Comparison of ENCODE assay signal across 7 cellular contexts in genomic region chr19:49148784-49149651, GRCh38. TPM values are rescaled to one million over a fixed set of nuclear protein-coding genes. Genes with fewer than 3 reads are reported as not detected.
DNase-seq lines count a peak whose midpoint lies in the region; ATAC-seq and TF ChIP-seq lines count a peak whose summit lies in the region.

No MANE protein-coding gene starts in this region.

- H3K36me3 ChIP-seq in WERI-Rb-1 (peaks cover 7% of the 10 kb centered on the region), iPS DF 6.9 (ENCODE audit: control insufficient read depth, insufficient read depth, low read length) (no peaks in the 10 kb centered on the region), gastrocnemius medialis (no peaks in the 10 kb centered on the region)

- H3K27ac ChIP-seq in WERI-Rb-1 = peak overlapping the region; percentile 90
- H3K27ac ChIP-seq in iPS DF 6.9 (ENCODE audit: low read length) = no peak overlapping the region
- H3K27ac ChIP-seq in gastrocnemius medialis = peak overlapping the region; percentile 99 to 100 (median 99)

- intact Hi-C loops in MCF 10A (cut with micrococcal nuclease) (loop anchor here (1.0 to 5.0 kb wide), 2 partner anchors 37 to 55 kb away; partner anchors contain the start of gene LIN7B), gastrocnemius medialis (cut with DNase I; ENCODE audit: low total_unique reads) (no loop called here)

- CTCF ChIA-PET in MCF 10A (lab: Yijun Ruan, JAX) = interaction anchor here (0.5 to 1.9 kb wide), 8 partner anchors 14 to 76 kb away, joined by 3 to 11 read pairs (median 4); no protein-coding TSS in a partner anchor

- H3K4me1 ChIP-seq in iPS DF 6.9 (ENCODE audit: control insufficient read depth, insufficient read depth, low read length) = peaks cover 3% of the 10 kb centered on the region
- H3K4me1 ChIP-seq in gastrocnemius medialis = peaks cover 29 to 60% of the 10 kb centered on the region in 2 donors

- ATAC-seq in gastrocnemius medialis (peak; percentile 68 to 70), GM19397 (IDR thresholded peaks at IDR 0.05; ENCODE audit: unreplicated experiment) (no peak)

- peaks cover 17% of the 10 kb centered on the region for H3K4me1 Mint-ChIP-seq in MCF 10A (ENCODE audit: insufficient read depth, unreplicated experiment)

- peak; percentile 67 for DNase-seq in GM19238 (ENCODE audit: insufficient read length, low spot score)
- peak; percentile 97 for DNase-seq in NCI-H2196 (lab: John Stamatoyannopoulos, UW; ENCODE audit: unreplicated experiment)
- DNase-seq in WERI-Rb-1 = peak; percentile 99
- peak; percentile 98 for DNase-seq in MCF 10A (ENCODE audit: unreplicated experiment)
- no peak for DNase-seq in iPS DF 6.9 (ENCODE audit: low read depth, low spot score)
- DNase-seq in gastrocnemius medialis = peak; percentile 96 to 98

- no peaks in the 10 kb centered on the region for H3K36me3 Mint-ChIP-seq in MCF 10A (ENCODE audit: insufficient read depth, unreplicated experiment)

- no peaks in the 10 kb centered on the region for H3K27me3 ChIP-seq in WERI-Rb-1 (ENCODE audit: insufficient read depth, low read depth, severe bottlenecking)
- no peaks in the 10 kb centered on the region for H3K27me3 ChIP-seq in iPS DF 6.9 (ENCODE audit: control insufficient read depth, insufficient read depth, low read length)
- H3K27me3 ChIP-seq in gastrocnemius medialis = no peaks in the 10 kb centered on the region

- H3K27me3 Mint-ChIP-seq in MCF 10A (ENCODE audit: insufficient read depth, unreplicated experiment) = no peaks in the 10 kb centered on the region

- H3K4me3 Mint-ChIP-seq in MCF 10A (ENCODE audit: unreplicated experiment) = peak overlapping the region; percentile 82

- peak overlapping the region; percentile 52 for H3K27ac Mint-ChIP-seq in MCF 10A (ENCODE audit: low read depth, unreplicated experiment)

- TF ChIP-seq CTCF in WERI-Rb-1 (IDR thresholded peaks at IDR 0.05; ENCODE audit: low read depth, low read length) (no peak), MCF 10A (IDR thresholded peaks at IDR 0.05; ENCODE audit: unreplicated experiment) (no peak), gastrocnemius medialis (IDR thresholded peaks at IDR 0.05 in 4 of 5, conservative IDR thresholded peaks at IDR 0.05 in 1 of 5) (no peak)

- H3K9me3 Mint-ChIP-seq in MCF 10A (ENCODE audit: unreplicated experiment) = peaks cover 8% of the 10 kb centered on the region

- WGBS in iPS DF 6.9 (ENCODE audit: insufficient coverage, insufficient read length) = no CpG with 5 or more reads among the region's 49 CpGs

- POLR2A ChIA-PET in MCF 10A (lab: Yijun Ruan, JAX) = interaction anchor here (0.6 to 4.3 kb wide), 11 partner anchors 9 to 562 kb away, joined by 3 to 19 read pairs (median 5); partner anchors contain the start of genes GYS1, LIN7B, PPFIA3 and RUVBL2

- no TSS peak for BruUV-seq in MCF 10A (replicated peaks; lab: Mats Ljungman, UMichigan)

- in situ Hi-C loops in gastrocnemius medialis (cut with MboI; ENCODE audit: low sequenced_read_pairs in 4 of 4) = loop anchor here in 2 of 4 donors (5.0 kb wide), 1 partner anchor 52 kb away; no protein-coding TSS in a partner anchor

- TF ChIP-seq POLR2A in gastrocnemius medialis (IDR thresholded peaks at IDR 0.05) = peak; percentile 64 to 79

- peak overlapping the region; percentile 90 for H3K4me3 ChIP-seq in WERI-Rb-1 (ENCODE audit: low read depth, low read length)
- peak overlapping the region; percentile 67; the same call in 1 of the 2 replicates for H3K4me3 ChIP-seq in iPS DF 6.9 (ENCODE audit: low read length)
- peak overlapping the region; percentile 64 to 87 (median 83) for H3K4me3 ChIP-seq in gastrocnemius medialis

- H3K9me3 ChIP-seq in WERI-Rb-1 (ENCODE audit: severe bottlenecking) (no peaks in the 10 kb centered on the region), iPS DF 6.9 (ENCODE audit: control insufficient read depth, insufficient read depth, low read length) (no peaks in the 10 kb centered on the region), gastrocnemius medialis (no peaks in the 10 kb centered on the region)

RNA-seq across cellular contexts. Expression of gene HRC, which starts 6.2 kb away (rescaled TPM):
- total RNA-seq in MCF 10A (2022) (not detected in 2 replicates), gastrocnemius medialis (100 to 1,000 TPM; 190 to 537 (median 300) TPM)

RNA-seq across cellular contexts. Expression of gene TRPM4, which starts 8.6 kb away (rescaled TPM):
- total RNA-seq in MCF 10A (2022) (21.2 and 21.4 TPM in 2 replicates), gastrocnemius medialis (10 to 100 TPM; 10.4 to 11.5 (median 11.3) TPM)

RNA-seq across cellular contexts. Expression of gene PPFIA3, which starts 29.7 kb away (rescaled TPM):
- 6.7 and 8.0 TPM in 2 replicates for total RNA-seq in MCF 10A (2022)
- 1 to 10 TPM; 1.9 to 4.1 (median 3.0) TPM for total RNA-seq in gastrocnemius medialis

RNA-seq across cellular contexts. Expression of gene C19orf73, which starts 30.1 kb away (rescaled TPM):
- total RNA-seq in MCF 10A (2022) (2.4 and 3.2 TPM in 2 replicates), gastrocnemius medialis (10 to 100 TPM in 1 of 4 donors, 1 to 10 TPM in 3; 1.3 to 11.7 (median 3.5) TPM)

RNA-seq across cellular contexts. Expression of gene LIN7B, which starts 34.8 kb away (rescaled TPM):
- 2.6 and 3.2 TPM in 2 replicates for total RNA-seq in MCF 10A (2022)
- total RNA-seq in gastrocnemius medialis = 10 to 100 TPM; 25.7 to 97.9 (median 34.0) TPM

Comparison
In these comparisons a context has a peak if more than half of its experiments do, and no peak if none do; other contexts are left out.
1. RNA of gene HRC, which starts 6.2 kb away (total RNA-seq): 190 to 537 TPM in gastrocnemius medialis; not detected in MCF 10A; every median in the first group is over 100 times any median in the second.
2. Peak in every context shown above with its lines, with median percentiles within 50 percentile points of each other: H3K4me3 ChIP-seq.